ENCODE assay signal across 14 cellular contexts in the genomic region with DNA sequence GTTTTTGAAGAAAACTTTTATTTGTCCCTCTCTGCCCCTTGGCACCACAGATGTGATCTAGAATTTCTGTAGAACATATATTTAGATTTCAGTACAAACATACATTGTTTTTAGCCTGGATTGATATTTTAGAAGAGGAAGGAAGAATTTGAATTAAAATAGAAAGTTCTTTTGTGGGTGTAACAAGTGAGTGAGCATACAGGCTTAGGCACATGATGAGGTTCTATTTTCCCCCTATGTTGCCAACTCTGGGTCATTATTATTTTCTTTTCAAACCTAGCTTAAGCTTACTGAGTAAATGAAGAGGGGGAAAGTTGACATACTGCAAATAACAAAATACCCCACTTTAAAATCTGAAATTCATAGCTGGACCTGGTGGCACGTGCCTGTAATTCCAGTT.
A peak's percentile ranks its signal among the peaks of the same experiment; 100 is the strongest.
DNase-seq lines count a peak whose midpoint lies in the region; ATAC-seq lines count a peak whose summit lies in the region.
"Had no signal": no experiment of that assay in that cellular context is flagged by ENCODE, and none has a peak within 500 bp of the region (broad histone marks: within the 10 kb centered on the region; RNA-seq: fewer than 3 reads in every experiment).

No MANE protein-coding gene starts in this region.

- H3K4me3 Mint-ChIP-seq in naive B cell, result peak overlapping the region; percentile 47 to 87 (median 78)

- H3K27me3 Mint-ChIP-seq in naive B cell, result no peaks in the 10 kb centered on the region

- peak overlapping the region; percentile 32 for H3K4me3 ChIP-seq in GM23248
- H3K4me3 ChIP-seq: colonic mucosa, SK-N-MC had no signal

- H3K36me3 Mint-ChIP-seq in naive B cell, result peaks cover 0 to 7% of the 10 kb centered on the region in 2 donors

- H4K20me1 ChIP-seq in GM23248 (ENCODE audit: insufficient read depth), result no peaks in the 10 kb centered on the region

- peak overlapping the region; percentile 76 for H3K27ac ChIP-seq in GM23248
- H3K27ac ChIP-seq: C4-2B, colonic mucosa, foreskin keratinocyte, SK-N-MC had no signal

- H3K79me2 ChIP-seq in GM23248 (ENCODE audit: insufficient read depth), result no peaks in the 10 kb centered on the region

- no peaks in the 10 kb centered on the region for H3K9me2 ChIP-seq in GM23248 (ENCODE audit: insufficient read depth)

- no peaks in the 10 kb centered on the region for H3K9me3 ChIP-seq in GM23248 (ENCODE audit: low read depth)
- H3K9me3 ChIP-seq: colonic mucosa had no signal

- H3K27ac Mint-ChIP-seq in naive B cell, result peak overlapping the region; percentile 58 to 90 (median 72)

- H3K4me2 ChIP-seq in GM23248 (ENCODE audit: unreplicated experiment), result peak overlapping the region; percentile 90

- peaks cover 66% of the 10 kb centered on the region for H3K4me1 ChIP-seq in GM23248 (ENCODE audit: insufficient read depth)
- H3K4me1 ChIP-seq: colonic mucosa, foreskin keratinocyte had no signal

- peaks cover 51 to 69% (median 66%) of the 10 kb centered on the region in 3 donors for H3K4me1 Mint-ChIP-seq in naive B cell

- peak; percentile 37 for ATAC-seq in GM18511 (IDR thresholded peaks at IDR 0.05; ENCODE audit: unreplicated experiment)
- ATAC-seq in HG03565 (IDR thresholded peaks at IDR 0.05; ENCODE audit: unreplicated experiment), result peak; percentile 17
- ATAC-seq in naive B cell (ENCODE audit: low read depth in 2 of 2), result peak in 1 of 2 donors; percentile 64
- no peak for ATAC-seq in HG02798 (IDR thresholded peaks at IDR 0.05; ENCODE audit: poor library complexity, unreplicated experiment)

- in situ Hi-C loops in GM23248 (cut with MboI), result no loop called here

- DNase-seq in GM23248 (no peak), naive B cell (peak; percentile 18), DMS114 treated with DMSO at 0.1 percent for 48 hours (lab: John Stamatoyannopoulos, UW; ENCODE audit: unreplicated experiment) (no peak), NCI-H2196 treated with DMSO at 0.1 percent for 48 hours (lab: John Stamatoyannopoulos, UW; ENCODE audit: unreplicated experiment) (no peak)
- no peak for DNase-seq in activated CD8-positive, alpha-beta memory T cell treated with anti-CD3 and anti-CD28 coated beads, Interleukin-2, amount 50 U/mL, for 4 hours
- DNase-seq: activated CD4-positive, alpha-beta T cell treated with anti-CD3 and anti-CD28 coated beads for 1 hour; colonic mucosa; left cardiac atrium had no signal

- H3K36me3 ChIP-seq in GM23248 (ENCODE audit: low read depth), result no peaks in the 10 kb centered on the region
- H3K36me3 ChIP-seq: colonic mucosa had no signal

- H2AFZ ChIP-seq in GM23248, result no peak overlapping the region

- H3K9ac ChIP-seq in GM23248, result peak overlapping the region; percentile 50

- WGBS in GM23248 (ENCODE audit: low coverage in 1 of 2, low lambda C conversion rate in 2 of 2, missing lambda C conversion rate in 2 of 2), 2 experiments, result 100% methylated on average over 1 of the region's 1 CpG

- peaks cover 0 to 6% (median 1%) of the 10 kb centered on the region in 7 donors for H3K9me3 Mint-ChIP-seq in naive B cell

- H3F3A ChIP-seq in GM23248 (ENCODE audit: insufficient read depth), result peaks cover 41% of the 10 kb centered on the region

- no peaks in the 10 kb centered on the region for H3K27me3 ChIP-seq in GM23248 (replicated peaks; ENCODE audit: insufficient read depth)
- H3K27me3 ChIP-seq: colonic mucosa, foreskin keratinocyte had no signal
